Comparison of ENCODE assay signal across 23 cellular contexts in genomic region chr20:61615806-61616205, GRCh38.
"Had no signal": no experiment of that assay in that cellular context is flagged by ENCODE, and none has a peak within 500 bp of the region (broad histone marks: within the 10 kb centered on the region; RNA-seq: fewer than 3 reads in every experiment).

No MANE protein-coding gene starts in this region.

- H3K9me3 ChIP-seq: SK-N-SH had no signal

- ATAC-seq: Panc1, PC-3 had no signal

- H3K27ac ChIP-seq: HL-60, RWPE1 had no signal

- H3K4me2 ChIP-seq: SK-N-SH had no signal

- H3K9ac ChIP-seq: SK-N-SH had no signal

- DNase-seq: KBM-7, MV-4-11, NCI-H1048, NCI-H1105, NCI-H1417, NCI-H1436 treated with DMSO at 0.1 percent for 48 hours, NCI-H1694, NCI-H187 treated with DMSO at 0.1 percent for 48 hours, NCI-H2081, NCI-H2107, NCI-H226, NCI-H446, NCI-H510A, NCI-H524 treated with DMSO at 0.1 percent for 48 hours, NCI-H69, NCI-H774, PC-3, SHP77, SK-N-SH, SW 1271 had no signal
